Comparison of ENCODE assay signal across 1 cellular context in genomic region chr2:85243101-85244072, GRCh38.
TF ChIP-seq lines count a peak whose summit lies in the region.

No MANE protein-coding gene starts in this region.

TF ChIP-seq in HepG2, 621 proteins besides CTCF, POLR2A, EP300 and RAD21 (continued from another document and continues in another):
- TF ChIP-seq RCOR2 (CRISPR knock-in tag; IDR thresholded peaks at IDR 0.05) = no peak
- no peak for TF ChIP-seq POLR2AphosphoS2 (IDR thresholded peaks at IDR 0.05; ENCODE audit: low read depth, low read length)
- TF ChIP-seq HCFC1 (IDR thresholded peaks at IDR 0.05; ENCODE audit: low read depth, low read length) = no peak
- no peak for TF ChIP-seq ZNF749 (CRISPR knock-in tag; IDR thresholded peaks at IDR 0.05; ENCODE audit: borderline replicate concordance)
- TF ChIP-seq NCOR1 (IDR thresholded peaks at IDR 0.05; ENCODE audit: borderline replicate concordance, low read length) = no peak
- TF ChIP-seq HINFP (CRISPR knock-in tag; IDR thresholded peaks at IDR 0.05; ENCODE audit: low read depth) = peak; percentile 85
- TF ChIP-seq ZNF572 (CRISPR knock-in tag; IDR thresholded peaks at IDR 0.05) = no peak
- no peak for TF ChIP-seq ZNF850 (CRISPR knock-in tag; conservative IDR thresholded peaks at IDR 0.05)
- TF ChIP-seq ZNF253 (CRISPR knock-in tag; IDR thresholded peaks at IDR 0.05; ENCODE audit: borderline replicate concordance) = 0 out of 2 replicates have a peak, but pooled peaks have one; percentile 46
- TF ChIP-seq SALL2 (CRISPR knock-in tag; IDR thresholded peaks at IDR 0.05) = no peak
- TF ChIP-seq ZMYM4 (CRISPR knock-in tag; IDR thresholded peaks at IDR 0.05) = peak; percentile 25; the same call in 1 of the 2 replicates
- no peak for TF ChIP-seq ZFX (CRISPR knock-in tag; IDR thresholded peaks at IDR 0.05; ENCODE audit: low read depth)
- no peak for TF ChIP-seq FOXM1 (CRISPR knock-in tag; IDR thresholded peaks at IDR 0.05)
- no peak for TF ChIP-seq TCF7L2 (IDR thresholded peaks at IDR 0.05; ENCODE audit: low read depth, low read length)
- TF ChIP-seq STAG1 (CRISPR knock-in tag; IDR thresholded peaks at IDR 0.05) = peak; percentile 80
- TF ChIP-seq ZFP41 (CRISPR knock-in tag; IDR thresholded peaks at IDR 0.05; ENCODE audit: borderline replicate concordance) = no peak
- TF ChIP-seq BRCA1 (CRISPR knock-in tag; IDR thresholded peaks at IDR 0.05) = no peak
- TF ChIP-seq ZBTB7A (CRISPR knock-in tag; IDR thresholded peaks at IDR 0.05) = no peak
- no peak for TF ChIP-seq MED1 (CRISPR knock-in tag; IDR thresholded peaks at IDR 0.05)
- no peak; the same call in 1 of the 2 replicates for TF ChIP-seq ARID4A (CRISPR knock-in tag; IDR thresholded peaks at IDR 0.05; ENCODE audit: borderline replicate concordance)
- TF ChIP-seq ZNF772 (CRISPR knock-in tag; IDR thresholded peaks at IDR 0.05) = 0 out of 2 replicates have a peak, but pooled peaks have one; percentile 30
- TF ChIP-seq SP1 (IDR thresholded peaks at IDR 0.05) = no peak
- TF ChIP-seq SP1 (CRISPR knock-in tag; IDR thresholded peaks at IDR 0.05) = 0 out of 2 replicates have a peak, but pooled peaks have one; percentile 54
- TF ChIP-seq BCL3 (CRISPR knock-in tag; IDR thresholded peaks at IDR 0.05) = no peak
- no peak for TF ChIP-seq ETV6 (CRISPR knock-in tag; conservative IDR thresholded peaks at IDR 0.05)
- TF ChIP-seq CEBPB (IDR thresholded peaks at IDR 0.05; ENCODE audit: borderline replicate concordance, low read depth, low read length) = no peak
- no peak for TF ChIP-seq ZBTB1 (CRISPR knock-in tag; IDR thresholded peaks at IDR 0.05; ENCODE audit: borderline replicate concordance)
- TF ChIP-seq MED8 (CRISPR knock-in tag; IDR thresholded peaks at IDR 0.05; ENCODE audit: insufficient replicate concordance) = no peak
- no peak for TF ChIP-seq GATAD2A (CRISPR knock-in tag; IDR thresholded peaks at IDR 0.05)
- no peak for TF ChIP-seq ZSCAN12 (CRISPR knock-in tag; IDR thresholded peaks at IDR 0.05)
- no peak for TF ChIP-seq ZSCAN30 (CRISPR knock-in tag; IDR thresholded peaks at IDR 0.05)
- peak; percentile 86 for TF ChIP-seq XRCC5 (optimal IDR thresholded peaks at IDR 0.05; ENCODE audit: low read length)
- TF ChIP-seq ZNF552 (CRISPR knock-in tag; IDR thresholded peaks at IDR 0.05; ENCODE audit: borderline replicate concordance) = no peak
- no peak for TF ChIP-seq ZNF709 (CRISPR knock-in tag; IDR thresholded peaks at IDR 0.05)
- no peak for TF ChIP-seq ZNF619 (CRISPR knock-in tag; IDR thresholded peaks at IDR 0.05)
- no peak for TF ChIP-seq LCORL (IDR thresholded peaks at IDR 0.05)
- TF ChIP-seq LCORL (CRISPR knock-in tag; IDR thresholded peaks at IDR 0.05) = no peak
- TF ChIP-seq HOXA5 (CRISPR knock-in tag; IDR thresholded peaks at IDR 0.05) = no peak
- TF ChIP-seq RFXANK (CRISPR knock-in tag; IDR thresholded peaks at IDR 0.05) = no peak
- TF ChIP-seq TP53 (CRISPR knock-in tag; conservative IDR thresholded peaks at IDR 0.05) = no peak
- TF ChIP-seq GLMP (CRISPR knock-in tag; IDR thresholded peaks at IDR 0.05; ENCODE audit: borderline replicate concordance) = no peak
- TF ChIP-seq MAX (IDR thresholded peaks at IDR 0.05) = peak; percentile 30; the same call in 1 of the 2 replicates
- no peak for TF ChIP-seq ATF5 (CRISPR knock-in tag; IDR thresholded peaks at IDR 0.05; ENCODE audit: low read depth)
- no peak for TF ChIP-seq ZNF639 (CRISPR knock-in tag; conservative IDR thresholded peaks at IDR 0.05)
- no peak for TF ChIP-seq TFE3 (CRISPR knock-in tag; IDR thresholded peaks at IDR 0.05)
- TF ChIP-seq ZNF280B (CRISPR knock-in tag; IDR thresholded peaks at IDR 0.05; ENCODE audit: borderline replicate concordance) = no peak
- TF ChIP-seq SALL1 (CRISPR knock-in tag; IDR thresholded peaks at IDR 0.05) = peak; percentile 23; the same call in 1 of the 2 replicates
- TF ChIP-seq BRD4 (CRISPR knock-in tag; IDR thresholded peaks at IDR 0.05) = no peak
- TF ChIP-seq MYC (CRISPR knock-in tag; IDR thresholded peaks at IDR 0.05; ENCODE audit: borderline replicate concordance) = no peak
- no peak for TF ChIP-seq MAFF (IDR thresholded peaks at IDR 0.05; ENCODE audit: low read depth, low read length)
- TF ChIP-seq HMGXB4 (CRISPR knock-in tag; IDR thresholded peaks at IDR 0.05; ENCODE audit: borderline replicate concordance in 1 of 2, low read depth in 1 of 2) = peak in 1 of 2 experiments; percentile 52; a peak in 1 of 4 replicates
- no peak for TF ChIP-seq ZNF879 (CRISPR knock-in tag; IDR thresholded peaks at IDR 0.05)
- no peak for TF ChIP-seq ZBTB42 (CRISPR knock-in tag; IDR thresholded peaks at IDR 0.05)
